ENCODE assay signal across 22 cellular contexts in the genomic region with DNA sequence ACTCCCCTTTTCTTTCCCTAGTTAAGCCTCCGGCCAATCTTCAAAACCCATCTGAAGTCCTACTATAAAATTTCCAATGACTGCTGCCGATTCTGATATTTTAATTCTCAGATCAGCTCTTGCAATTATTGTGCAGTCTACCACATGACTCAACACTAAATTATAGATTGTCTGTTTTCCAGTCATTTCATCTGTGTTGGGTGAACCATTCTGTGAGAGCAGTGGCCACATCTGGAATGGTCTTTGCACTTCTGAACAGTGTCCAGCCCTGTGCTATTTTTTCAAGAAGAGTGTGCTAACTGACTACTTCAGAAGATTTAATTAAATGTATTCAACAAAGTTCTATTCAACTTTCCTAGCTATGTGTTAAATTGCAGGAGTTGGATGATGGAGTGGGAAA. TPM values are rescaled to one million over a fixed set of nuclear protein-coding genes. Genes with fewer than 3 reads are reported as not detected.
"Had no signal": no experiment of that assay in that cellular context is flagged by ENCODE, and none has a peak within 500 bp of the region (broad histone marks: within the 10 kb centered on the region; RNA-seq: fewer than 3 reads in every experiment).

No MANE protein-coding gene starts in this region.

- ATAC-seq: heart left ventricle, right cardiac atrium had no signal

- H3K36me3 Mint-ChIP-seq: type B pancreatic cell had no signal

- FAIRE-seq: bronchial epithelial cell, frontal cortex had no signal

- H3K4me3 ChIP-seq: heart left ventricle, prostate gland, skin epidermis had no signal

- H3K27me3 Mint-ChIP-seq: activated CD4-positive, alpha-beta memory T cell treated with anti-CD3 and anti-CD28 coated beads, Interleukin-2, amount 10 ng/mL, durations not matched to agents 7 days and 5 days; effector memory CD8-positive, alpha-beta T cell; type B pancreatic cell had no signal

- DNase-seq: activated CD4-positive, alpha-beta memory T cell treated with anti-CD3 and anti-CD28 coated beads, Interleukin-2, amount 10 ng/mL, durations not matched to agents 7 days and 5 days; activated CD4-positive, CD25-positive, alpha-beta regulatory T cell treated with anti-CD3 and anti-CD28 coated beads, Interleukin-2, amount 50 U/mL, for 72 hours; dermis blood vessel endothelial cell; effector memory CD8-positive, alpha-beta T cell; heart left ventricle; right cardiac atrium; stimulated activated CD4-positive, alpha-beta T cell treated with anti-CD3 and anti-CD28 coated beads, Interleukin-15, amount 100 ng/mL, for 24 hours; stimulated activated CD4-positive, alpha-beta T cell treated with anti-CD3 and anti-CD28 coated beads, Interleukin-4, amount 100 ng/mL, for 1 hour; stimulated activated naive CD4-positive, alpha-beta T cell treated with Interleukin-2 at 50 U/mL for 16 hours had no signal

- H3K27ac Mint-ChIP-seq: activated CD4-positive, alpha-beta memory T cell treated with anti-CD3 and anti-CD28 coated beads, Interleukin-2, amount 10 ng/mL, durations not matched to agents 7 days and 5 days; type B pancreatic cell had no signal

- H3K4me3 Mint-ChIP-seq: activated CD4-positive, alpha-beta memory T cell treated with anti-CD3 and anti-CD28 coated beads, Interleukin-2, amount 10 ng/mL, durations not matched to agents 7 days and 5 days; type B pancreatic cell had no signal

- H3K9me3 Mint-ChIP-seq: activated CD4-positive, alpha-beta memory T cell treated with anti-CD3 and anti-CD28 coated beads, Interleukin-2, amount 10 ng/mL, durations not matched to agents 7 days and 5 days; effector memory CD8-positive, alpha-beta T cell; type B pancreatic cell had no signal

RNA-seq across cellular contexts. Expression of a gene that starts 47.2 kb away (rescaled TPM):
- total RNA-seq: activated CD4-positive, alpha-beta memory T cell treated with anti-CD3 and anti-CD28 coated beads, Interleukin-2, amount 10 ng/mL, durations not matched to agents 7 days and 5 days; bronchial epithelial cell; frontal cortex; right cardiac atrium had no signal
- polyA plus RNA-seq: fibroblast of lung, heart left ventricle, neural cell, right cardiac atrium had no signal

RNA-seq across cellular contexts. Expression of a gene that starts 47.4 kb away (rescaled TPM):
- total RNA-seq: activated CD4-positive, alpha-beta memory T cell treated with anti-CD3 and anti-CD28 coated beads, Interleukin-2, amount 10 ng/mL, durations not matched to agents 7 days and 5 days; astrocyte; bronchial epithelial cell; chondrocyte; dermis blood vessel endothelial cell; fibroblast of lung; frontal cortex; heart left ventricle; lower leg skin; mesenteric fat pad; osteoblast; prostate gland; right cardiac atrium; temporal lobe had no signal
- polyA plus RNA-seq: fibroblast of lung, heart left ventricle, neural cell, right cardiac atrium had no signal
